ENCODE assay signal across 9 cellular contexts in the genomic region with DNA sequence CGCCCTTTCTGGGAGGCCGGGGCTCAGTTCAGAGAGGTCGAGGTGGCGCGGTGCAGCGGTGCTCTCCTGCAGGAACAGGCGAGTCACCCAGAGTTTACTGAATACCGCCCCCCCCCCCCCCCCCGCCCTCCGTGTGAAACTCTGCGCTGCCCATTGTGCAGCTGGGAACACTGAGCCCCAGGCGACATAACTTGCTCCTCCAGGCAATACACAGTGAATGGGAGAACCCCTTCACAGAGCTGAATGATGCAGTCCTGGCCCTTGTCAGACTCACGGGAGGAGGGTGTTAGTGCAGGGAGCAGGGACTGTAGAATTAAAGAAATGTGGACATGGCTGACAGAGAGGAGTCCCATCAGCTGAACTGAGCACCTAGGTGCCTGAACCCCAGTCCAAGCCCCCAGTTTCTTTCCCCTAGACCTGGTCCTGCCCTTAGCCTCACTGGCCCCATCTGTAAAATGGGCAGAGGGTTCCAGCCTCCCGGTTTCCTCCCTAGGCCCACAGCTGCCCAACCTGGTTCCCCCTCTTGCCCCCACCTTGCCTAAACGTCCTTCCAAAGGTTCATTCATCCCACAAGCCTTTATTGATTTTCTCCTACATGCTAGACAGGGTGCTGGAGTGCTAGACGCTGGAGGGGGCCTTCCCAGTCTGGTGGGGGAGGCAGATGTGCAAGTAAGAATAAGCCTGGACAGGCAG. TPM values are rescaled to one million over a fixed set of nuclear protein-coding genes. Genes with fewer than 3 reads are reported as not detected.
A peak's percentile ranks its signal among the peaks of the same experiment; 100 is the strongest.
DNase-seq lines count a peak whose midpoint lies in the region; ATAC-seq and TF ChIP-seq lines count a peak whose summit lies in the region.
"Had no signal": no experiment of that assay in that cellular context is flagged by ENCODE, and none has a peak within 500 bp of the region (broad histone marks: within the 10 kb centered on the region; RNA-seq: fewer than 3 reads in every experiment).

No MANE protein-coding gene starts in this region.

- H3K36me3 ChIP-seq in skeletal muscle satellite cell (ENCODE audit: insufficient read depth, low read length), result no peaks in the 10 kb centered on the region

- peak overlapping the region; percentile 70 for H3K4me3 ChIP-seq in skeletal muscle satellite cell (ENCODE audit: low read length)
- H3K4me3 ChIP-seq: SK-N-MC had no signal

- H3K27me3 ChIP-seq in skeletal muscle satellite cell (ENCODE audit: control insufficient read depth, insufficient read depth, low read length), result peaks cover 10% of the 10 kb centered on the region

- peak overlapping the region; percentile 92 for H3K4me2 ChIP-seq in skeletal muscle satellite cell (ENCODE audit: low read length)

- DNase-seq in GM20000 (ENCODE audit: low spot score) (peak; percentile 56), RPMI7951 (ENCODE audit: low read depth) (peak; percentile 14), germinal center (ENCODE audit: low spot score) (peak; percentile 15), retina (no peak), DMS153 (lab: John Stamatoyannopoulos, UW) (no peak), amniotic stem cell (lab: John Stamatoyannopoulos, UW) (no peak)

- H3K9me3 ChIP-seq in skeletal muscle satellite cell (replicated peaks; ENCODE audit: low read length), result no peaks in the 10 kb centered on the region

- no peak for TF ChIP-seq CTCF in GM20000 (IDR thresholded peaks at IDR 0.05; ENCODE audit: extremely low read depth, missing control alignments)

- H3K9ac ChIP-seq in skeletal muscle satellite cell (ENCODE audit: low read depth, low read length), result peak overlapping the region; percentile 76

- peaks cover 43% of the 10 kb centered on the region for H3K4me1 ChIP-seq in skeletal muscle satellite cell (ENCODE audit: control insufficient read depth, insufficient read depth, low read length)

- no peak for ATAC-seq in HG02852 (IDR thresholded peaks at IDR 0.05; ENCODE audit: unreplicated experiment)

RNA-seq across cellular contexts. Expression of a gene that starts 0.8 kb away (rescaled TPM):
- under 0.01 and 0.10 TPM in 2 replicates for total RNA-seq in RPMI7951 (2014; rRNA removed; shearing (Covaris generic))
- 2.0 and 2.4 TPM in 2 replicates for total RNA-seq in skeletal muscle satellite cell (2012; rRNA removed)

Comparison
In these comparisons a context has a peak if more than half of its experiments do, and no peak if none do; other contexts are left out.
1. DNase-seq: peak in GM20000 (single experiment), RPMI7951 (single experiment) and germinal center (single experiment); none in retina (single experiment), DMS153 (single experiment) and amniotic stem cell (single experiment).